ENCODE assay signal across 17 cellular contexts in the genomic region with DNA sequence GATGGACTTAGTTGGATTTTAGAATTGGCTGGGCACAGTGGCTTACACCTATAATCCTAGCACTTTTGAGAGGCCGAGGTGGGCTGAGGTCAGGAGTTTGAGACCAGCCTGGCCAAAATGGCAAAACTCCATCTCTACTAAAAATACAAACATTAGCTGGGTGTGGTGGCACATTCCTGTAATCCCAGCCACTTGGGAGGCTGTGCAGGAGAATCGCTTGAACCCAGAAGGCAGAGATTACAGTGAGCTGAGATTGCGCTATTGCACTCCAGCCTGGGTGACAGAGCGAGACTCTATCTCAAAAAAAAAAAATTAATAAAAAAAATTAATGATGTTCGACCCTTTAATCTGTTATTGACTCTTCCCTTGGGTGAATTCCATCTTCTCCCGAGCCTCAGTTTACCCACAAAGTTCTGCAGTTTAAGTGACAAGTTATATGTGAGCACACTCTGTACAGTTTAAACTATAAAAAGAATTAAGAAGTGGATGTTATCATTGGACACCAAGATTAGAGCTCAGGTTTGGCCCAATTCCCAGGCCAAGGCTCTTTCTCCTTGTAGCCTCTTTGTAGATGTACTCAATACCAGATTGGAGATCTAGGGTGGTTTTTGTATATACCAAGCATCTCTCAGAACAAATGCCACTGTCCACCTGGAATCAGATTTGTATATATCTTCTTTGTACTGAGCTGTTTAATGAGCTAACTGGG. TPM values are rescaled to one million over a fixed set of nuclear protein-coding genes. Genes with fewer than 3 reads are reported as not detected.
DNase-seq lines count a peak whose midpoint lies in the region; ATAC-seq and TF ChIP-seq lines count a peak whose summit lies in the region.
"Had no signal": no experiment of that assay in that cellular context is flagged by ENCODE, and none has a peak within 500 bp of the region (broad histone marks: within the 10 kb centered on the region; RNA-seq: fewer than 3 reads in every experiment).

No MANE protein-coding gene starts in this region.

- WGBS in testis, 2 donors = 47 to 78% methylated on average over 6 of the region's 6 CpGs
- WGBS in suprapubic skin = 88% methylated on average over 6 of the region's 6 CpGs

- CTCF ChIA-PET in Caco-2 (lab: Charles Lee) = no interaction called here

- H3K27me3 Mint-ChIP-seq in Caco-2 (ENCODE audit: insufficient read depth, unreplicated experiment) = no peaks in the 10 kb centered on the region
- H3K27me3 Mint-ChIP-seq: IgD-negative memory B cell had no signal

- H3K27me3 ChIP-seq in left lung = no peaks in the 10 kb centered on the region
- no peaks in the 10 kb centered on the region for H3K27me3 ChIP-seq in testis
- H3K27me3 ChIP-seq in Caco-2 (replicated peaks; ENCODE audit: control insufficient read depth, insufficient read depth, low read length) = no peaks in the 10 kb centered on the region
- no peaks in the 10 kb centered on the region for H3K27me3 ChIP-seq in suprapubic skin

- H3K4me3 ChIP-seq in choroid plexus epithelial cell (ENCODE audit: low read depth, low read length) (no peak overlapping the region), left lung (no peak overlapping the region), testis (no peak overlapping the region), Caco-2 (ENCODE audit: low read depth, low read length) (no peak overlapping the region), suprapubic skin (no peak overlapping the region)
- H3K4me3 ChIP-seq: PC-9 had no signal

- H3K27ac Mint-ChIP-seq in Caco-2 (ENCODE audit: unreplicated experiment) = no peak overlapping the region
- H3K27ac Mint-ChIP-seq: activated naive CD4-positive, alpha-beta T cell treated with anti-CD3 and anti-CD28 coated beads for 36 hours; IgD-negative memory B cell had no signal

- peaks cover 13 to 39% of the 10 kb centered on the region in 2 donors for H3K4me1 ChIP-seq in left lung
- H3K4me1 ChIP-seq in testis = peaks cover 31% of the 10 kb centered on the region
- no peaks in the 10 kb centered on the region for H3K4me1 ChIP-seq in Caco-2
- H3K4me1 ChIP-seq in suprapubic skin = peaks cover 27% of the 10 kb centered on the region

- POLR2A ChIA-PET in Caco-2 (lab: Charles Lee) = no interaction called here

- no peaks in the 10 kb centered on the region for H3K4me1 Mint-ChIP-seq in Caco-2 (ENCODE audit: low read depth, unreplicated experiment)

- H3K9me3 ChIP-seq in left lung (no peaks in the 10 kb centered on the region), testis (no peaks in the 10 kb centered on the region), Caco-2 (no peaks in the 10 kb centered on the region), suprapubic skin (no peaks in the 10 kb centered on the region)

- DNase-seq in M059J (ENCODE audit: low read depth) (peak; percentile 27), choroid plexus epithelial cell (ENCODE audit: low read depth) (peak; percentile 48), left lung (no peak), testis (peak; percentile 89), Caco-2 (no peak), suprapubic skin (ENCODE audit: low spot score in 2 of 2) (no peak)
- DNase-seq: activated CD4-positive, alpha-beta T cell treated with anti-CD3 and anti-CD28 coated beads for 48 hours; activated CD8-positive, alpha-beta memory T cell treated with anti-CD3 and anti-CD28 coated beads, Interleukin-2, amount 50 U/mL, for 4 hours; activated naive CD4-positive, alpha-beta T cell treated with anti-CD3 and anti-CD28 coated beads for 36 hours; DMS153; effector CD8-positive, alpha-beta T cell; midbrain; NCI-H69; nucleus accumbens; PC-9 had no signal

- TF ChIP-seq POLR2A in testis (IDR thresholded peaks at IDR 0.05) (no peak), suprapubic skin (IDR thresholded peaks at IDR 0.05) (no peak)

- no peak for TF ChIP-seq CTCF in choroid plexus epithelial cell (conservative IDR thresholded peaks at IDR 0.05; ENCODE audit: low read depth, low read length)
- no peak for TF ChIP-seq CTCF in left lung (IDR thresholded peaks at IDR 0.05)
- TF ChIP-seq CTCF in testis (IDR thresholded peaks at IDR 0.05) = no peak
- TF ChIP-seq CTCF in Caco-2 (IDR thresholded peaks at IDR 0.05; ENCODE audit: insufficient read depth in 1 of 2, low read depth in 1 of 2, low read length in 1 of 2, severe bottlenecking in 1 of 2, unreplicated experiment in 1 of 2) = no peak
- TF ChIP-seq CTCF in suprapubic skin (IDR thresholded peaks at IDR 0.05) = no peak

- ATAC-seq in left lung = peak; percentile 70
- ATAC-seq in HG03095 (IDR thresholded peaks at IDR 0.05; ENCODE audit: unreplicated experiment) = no peak

- intact Hi-C loops in left lung (cut with DNase I) = no loop called here
- intact Hi-C loops in testis (cut with DNase I; ENCODE audit: low total_unique reads) = no loop called here
- intact Hi-C loops in Caco-2 (cut with micrococcal nuclease; ENCODE audit: unreplicated experiment) = no loop called here

- H3K36me3 ChIP-seq in left lung (peaks cover 0 to 12% of the 10 kb centered on the region in 2 donors), testis (ENCODE audit: low read depth, missing control alignments) (no peaks in the 10 kb centered on the region), Caco-2 (ENCODE audit: control insufficient read depth, insufficient read depth, low read length) (no peaks in the 10 kb centered on the region; the same call in 1 of the 2 replicates), suprapubic skin (peaks cover 16% of the 10 kb centered on the region)

- BruUV-seq in Caco-2 (replicated peaks; lab: Mats Ljungman, UMichigan) = no TSS peak

- H3K4me3 Mint-ChIP-seq in Caco-2 (ENCODE audit: unreplicated experiment) = no peak overlapping the region
- H3K4me3 Mint-ChIP-seq: activated naive CD4-positive, alpha-beta T cell treated with anti-CD3 and anti-CD28 coated beads for 36 hours had no signal

- peaks cover 6% of the 10 kb centered on the region for H3K36me3 Mint-ChIP-seq in Caco-2 (ENCODE audit: insufficient read depth, unreplicated experiment)

- TF ChIP-seq EP300 in suprapubic skin (IDR thresholded peaks at IDR 0.05) = no peak

- H3K27ac ChIP-seq in left lung (peak overlapping the region in 1 of 2 donors; percentile 70), testis (peak overlapping the region; percentile 42 to 48), suprapubic skin (no peak overlapping the region)
- H3K27ac ChIP-seq: PC-9 had no signal

- no peaks in the 10 kb centered on the region for H3K9me3 Mint-ChIP-seq in Caco-2 (ENCODE audit: unreplicated experiment)
- H3K9me3 Mint-ChIP-seq: activated naive CD4-positive, alpha-beta T cell treated with anti-CD3 and anti-CD28 coated beads for 36 hours; IgD-negative memory B cell had no signal

RNA-seq across cellular contexts. Expression of a gene that starts 15.0 kb away (rescaled TPM):
- total RNA-seq in M059J (2014; rRNA removed; shearing (Covaris generic)) = 5.1 and 5.8 TPM in 2 replicates
- 10 to 100 TPM; 27.6 to 29.8 TPM for total RNA-seq in left lung
- total RNA-seq in testis = 100 to 1,000 TPM; 106 to 109 TPM
- 23.9 TPM for polyA plus RNA-seq in testis (ENCODE audit: insufficient read depth, low read depth, low replicate concordance)
- total RNA-seq in Caco-2 (2022) = 14.9 and 16.8 TPM in 2 replicates
- total RNA-seq in suprapubic skin = 10 to 100 TPM; 34.2 to 84.2 (median 47.3) TPM

Comparison
In these comparisons a context has a peak if more than half of its experiments do, and no peak if none do; other contexts are left out.
1. DNase-seq: peak in M059J (single experiment), choroid plexus epithelial cell (single experiment) and testis (single experiment); none in left lung (0 of 2), Caco-2 (0 of 2) and suprapubic skin (0 of 2).